Comparison of ENCODE assay signal across 8 cellular contexts in the genomic region with DNA sequence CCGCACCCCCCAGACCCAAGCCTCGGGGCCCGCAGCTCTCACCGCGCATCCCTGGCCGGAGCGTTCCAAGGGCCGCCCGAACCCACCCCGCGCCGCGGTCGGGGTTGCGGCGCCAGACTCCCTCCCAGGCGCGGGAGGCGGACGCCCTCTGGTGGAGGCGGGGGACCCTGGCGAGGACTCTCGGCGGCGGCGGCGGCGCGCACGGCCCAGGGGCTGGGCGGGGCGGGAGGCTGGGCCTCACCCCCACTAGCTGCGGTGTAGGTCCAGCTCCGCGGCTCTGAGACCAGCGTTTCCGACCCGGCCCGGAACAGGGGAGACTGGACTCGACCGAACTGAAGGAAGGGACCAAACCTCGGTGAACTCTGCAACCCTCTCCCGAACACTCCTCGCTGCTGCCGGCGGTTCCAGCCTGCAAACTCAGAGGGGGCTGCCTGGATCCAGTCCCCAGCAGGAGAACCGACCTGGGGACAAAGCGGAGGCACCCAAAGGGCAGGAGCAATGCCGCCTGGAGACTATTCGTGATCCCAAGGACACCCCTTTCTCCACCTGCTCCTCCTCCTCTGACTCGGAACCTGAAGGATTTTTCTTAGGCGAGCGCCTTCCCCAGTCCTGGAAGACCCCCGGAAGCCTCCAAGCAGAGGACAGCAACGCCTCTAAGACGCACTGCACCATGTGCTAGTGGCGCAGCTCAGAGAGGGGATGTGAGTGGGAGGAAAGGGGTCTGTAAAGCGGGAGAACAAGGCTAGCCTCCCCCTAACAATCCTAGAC. TPM values are rescaled to one million over a fixed set of nuclear protein-coding genes. Genes with fewer than 3 reads are reported as not detected.
A peak's percentile ranks its signal among the peaks of the same experiment; 100 is the strongest.
DNase-seq lines count a peak whose midpoint lies in the region; ATAC-seq and TF ChIP-seq lines count a peak whose summit lies in the region.

No MANE protein-coding gene starts in this region.

- ATAC-seq in GM21528 (IDR thresholded peaks at IDR 0.05; ENCODE audit: low FRiP score, unreplicated experiment), result peak; percentile 53

- peaks cover 38% of the 10 kb centered on the region for H3K4me1 Mint-ChIP-seq in nephron progenitor cell
- peaks cover 27% of the 10 kb centered on the region for H3K4me1 Mint-ChIP-seq in stimulated activated naive CD8-positive, alpha-beta T cell treated with anti-CD3 and anti-CD28 coated beads, Interleukin-15, Interleukin-2, amounts not matched to agents 100 ng/mL and 50 ng/mL, for 24 hours (ENCODE audit: low read depth)

- H3K27ac Mint-ChIP-seq in nephron progenitor cell, result peak overlapping the region; percentile 99
- H3K27ac Mint-ChIP-seq in stimulated activated naive CD8-positive, alpha-beta T cell treated with anti-CD3 and anti-CD28 coated beads, Interleukin-15, Interleukin-2, amounts not matched to agents 100 ng/mL and 50 ng/mL, for 24 hours, result peak overlapping the region; percentile 98

- TF ChIP-seq CTCF in fibroblast of the aortic adventitia (IDR thresholded peaks at IDR 0.05; ENCODE audit: insufficient read depth, low read length), result peak; percentile 54
- TF ChIP-seq CTCF in nephron progenitor cell (IDR thresholded peaks at IDR 0.05), result peak; percentile 59

- no peaks in the 10 kb centered on the region for H3K9me3 Mint-ChIP-seq in nephron progenitor cell
- no peaks in the 10 kb centered on the region for H3K9me3 Mint-ChIP-seq in stimulated activated naive CD8-positive, alpha-beta T cell treated with anti-CD3 and anti-CD28 coated beads, Interleukin-15, Interleukin-2, amounts not matched to agents 100 ng/mL and 50 ng/mL, for 24 hours

- peak overlapping the region; percentile 100 for H3K4me3 ChIP-seq in Jurkat, Clone E6-1 (ENCODE audit: low read length)
- H3K4me3 ChIP-seq in fibroblast of the aortic adventitia (ENCODE audit: low read depth, low read length), result peak overlapping the region; percentile 100

- DNase-seq in DMS153 (lab: John Stamatoyannopoulos, UW), result peak; percentile 8
- DNase-seq in Jurkat, Clone E6-1 (ENCODE audit: low read depth, low spot score), result peak; percentile 39
- DNase-seq in RPMI8226, result peak; percentile 90
- peak; percentile 83 for DNase-seq in activated effector memory CD4-positive, alpha-beta T cell treated with Interleukin-2 at 50 U/mL for 16 hours
- peak; percentile 61 for DNase-seq in fibroblast of the aortic adventitia (ENCODE audit: low read depth)
- peak; percentile 95 for DNase-seq in nephron progenitor cell

- peaks cover 19% of the 10 kb centered on the region for H3K36me3 Mint-ChIP-seq in nephron progenitor cell (ENCODE audit: low read depth)
- H3K36me3 Mint-ChIP-seq in stimulated activated naive CD8-positive, alpha-beta T cell treated with anti-CD3 and anti-CD28 coated beads, Interleukin-15, Interleukin-2, amounts not matched to agents 100 ng/mL and 50 ng/mL, for 24 hours (ENCODE audit: low read depth), result peaks cover 26% of the 10 kb centered on the region

- H3K27me3 Mint-ChIP-seq in nephron progenitor cell (ENCODE audit: low read depth, poor library complexity), result peaks cover 35% of the 10 kb centered on the region
- no peaks in the 10 kb centered on the region for H3K27me3 Mint-ChIP-seq in stimulated activated naive CD8-positive, alpha-beta T cell treated with anti-CD3 and anti-CD28 coated beads, Interleukin-15, Interleukin-2, amounts not matched to agents 100 ng/mL and 50 ng/mL, for 24 hours

- H3K4me3 Mint-ChIP-seq in nephron progenitor cell, result peak overlapping the region; percentile 98
- H3K4me3 Mint-ChIP-seq in stimulated activated naive CD8-positive, alpha-beta T cell treated with anti-CD3 and anti-CD28 coated beads, Interleukin-15, Interleukin-2, amounts not matched to agents 100 ng/mL and 50 ng/mL, for 24 hours, result peak overlapping the region; percentile 97

RNA-seq across cellular contexts. Expression of a gene that starts 0.9 kb away (rescaled TPM):
- 429 TPM for polyA plus RNA-seq in Jurkat, Clone E6-1 (2012; ENCODE audit: insufficient read depth, insufficient read length)
- 38.3 and 131 TPM in 2 replicates for total RNA-seq in fibroblast of the aortic adventitia (ENCODE audit: low replicate concordance)

RNA-seq across cellular contexts. Expression of a gene that starts 6.1 kb away (rescaled TPM):
- polyA plus RNA-seq in Jurkat, Clone E6-1 (2012; ENCODE audit: insufficient read depth, insufficient read length), result 2.6 TPM
- total RNA-seq in fibroblast of the aortic adventitia (ENCODE audit: low replicate concordance), result 0.45 and 6.3 TPM in 2 replicates

RNA-seq across cellular contexts. Expression of a gene that starts 6.9 kb away (rescaled TPM):
- polyA plus RNA-seq in Jurkat, Clone E6-1 (2012; ENCODE audit: insufficient read depth, insufficient read length), result 6.5 TPM
- total RNA-seq in fibroblast of the aortic adventitia (ENCODE audit: low replicate concordance), result 1.4 and 2.7 TPM in 2 replicates

RNA-seq across cellular contexts. Expression of a gene that starts 39.4 kb away (rescaled TPM):
- polyA plus RNA-seq in Jurkat, Clone E6-1 (2012; ENCODE audit: insufficient read depth, insufficient read length), result not detected
- total RNA-seq in fibroblast of the aortic adventitia (ENCODE audit: low replicate concordance), result not detected in 2 replicates

RNA-seq across cellular contexts. Expression of a gene that starts 51.2 kb away (rescaled TPM):
- polyA plus RNA-seq in Jurkat, Clone E6-1 (2012; ENCODE audit: insufficient read depth, insufficient read length), result 6.3 TPM
- 5.1 and 6.8 TPM in 2 replicates for total RNA-seq in fibroblast of the aortic adventitia (ENCODE audit: low replicate concordance)

Comparison
In these comparisons a context has a peak if more than half of its experiments do, and no peak if none do; other contexts are left out.
1. Peak in every context shown above with its lines: DNase-seq, ATAC-seq and H3K4me3 ChIP-seq.
2. DNase-seq: peak in every context shown above with its lines; median percentile 95 in nephron progenitor cell; 90 in RPMI8226; 83 in activated effector memory CD4-positive, alpha-beta T cell treated with Interleukin-2 at 50 U/mL for 16 hours; 61 in fibroblast of the aortic adventitia; 39 in Jurkat, Clone E6-1; 8 in DMS153.